27 cellular contexts compared by ENCODE assay signal in genomic region chr4:6584865-6585264, GRCh38.
"Had no signal": no experiment of that assay in that cellular context is flagged by ENCODE, and none has a peak within 500 bp of the region (broad histone marks: within the 10 kb centered on the region; RNA-seq: fewer than 3 reads in every experiment).

No MANE protein-coding gene starts in this region.

- H3K27ac Mint-ChIP-seq: naive thymus-derived CD4-positive, alpha-beta T cell; nephron; neural progenitor cell; progenitor cell of endocrine pancreas; stimulated activated memory B cell treated with anti-CD40 and anti-IgM and Interleukin-4, amounts not matched to agents 10 μg/mL and 1 μg/mL and 100 μg/mL, for 72 hours; stimulated activated naive CD8-positive, alpha-beta T cell treated with anti-CD3 and anti-CD28 coated beads, Interleukin-15, Interleukin-2, amounts not matched to agents 100 ng/mL and 50 ng/mL, for 24 hours; type B pancreatic cell had no signal

- H3K36me3 ChIP-seq: neural progenitor cell, ovary, uterus had no signal

- ATAC-seq: naive thymus-derived CD4-positive, alpha-beta T cell; natural killer cell; psoas muscle; right lobe of liver; stimulated activated memory B cell treated with anti-CD40 and anti-IgM and Interleukin-4, amounts not matched to agents 10 μg/mL and 1 μg/mL and 100 μg/mL, for 72 hours; upper lobe of right lung had no signal

- H3K4me1 Mint-ChIP-seq: nephron; neural progenitor cell; stimulated activated memory B cell treated with anti-CD40 and anti-IgM and Interleukin-4, amounts not matched to agents 10 μg/mL and 1 μg/mL and 100 μg/mL, for 72 hours had no signal

- H3K27ac ChIP-seq: neural progenitor cell, ovary, parathyroid adenoma, psoas muscle, right lobe of liver, sigmoid colon, suprapubic skin, testis, tibial artery, transverse colon, upper lobe of right lung, uterus had no signal

- H2AFZ ChIP-seq: neural progenitor cell, parathyroid adenoma had no signal

- H3K4me3 ChIP-seq: neural progenitor cell, ovary, psoas muscle, right lobe of liver, sigmoid colon, suprapubic skin, testis, tibial artery, transverse colon, upper lobe of right lung, uterus had no signal

- H3K4me3 Mint-ChIP-seq: naive thymus-derived CD4-positive, alpha-beta T cell; natural killer cell; nephron; neural progenitor cell; stimulated activated memory B cell treated with anti-CD40 and anti-IgM and Interleukin-4, amounts not matched to agents 10 μg/mL and 1 μg/mL and 100 μg/mL, for 72 hours; stimulated activated naive CD8-positive, alpha-beta T cell treated with anti-CD3 and anti-CD28 coated beads, Interleukin-15, Interleukin-2, amounts not matched to agents 100 ng/mL and 50 ng/mL, for 24 hours; type B pancreatic cell had no signal

- H3K4me2 ChIP-seq: neural progenitor cell had no signal

- H3K27me3 Mint-ChIP-seq: naive thymus-derived CD4-positive, alpha-beta T cell; progenitor cell of endocrine pancreas; stimulated activated memory B cell treated with anti-CD40 and anti-IgM and Interleukin-4, amounts not matched to agents 10 μg/mL and 1 μg/mL and 100 μg/mL, for 72 hours; stimulated activated naive CD8-positive, alpha-beta T cell treated with anti-CD3 and anti-CD28 coated beads, Interleukin-15, Interleukin-2, amounts not matched to agents 100 ng/mL and 50 ng/mL, for 24 hours; type B pancreatic cell had no signal

- H3K9me3 Mint-ChIP-seq: natural killer cell, type B pancreatic cell had no signal

- H3K4me1 ChIP-seq: neural progenitor cell, parathyroid adenoma, psoas muscle, right lobe of liver, sigmoid colon, suprapubic skin, testis, tibial artery, transverse colon, upper lobe of right lung, uterus had no signal

- DNase-seq: naive thymus-derived CD4-positive, alpha-beta T cell; natural killer cell; occipital lobe; ovary; psoas muscle; right lobe of liver; sigmoid colon; small intestine; stimulated activated CD4-positive, alpha-beta T cell treated with anti-CD3 and anti-CD28 coated beads, Interleukin-15, amount 100 ng/mL, for 24 hours; stimulated activated CD4-positive, alpha-beta T cell treated with anti-CD3 and anti-CD28 coated beads, Interleukin-2, amount 100 ng/mL, for 24 hours; stimulated activated CD4-positive, alpha-beta T cell treated with anti-CD3 and anti-CD28 coated beads, Interleukin-2, amount 100 ng/mL, for 48 hours; stimulated activated CD4-positive, alpha-beta T cell treated with anti-CD3 and anti-CD28 coated beads, Interleukin-4, amount 100 ng/mL, for 24 hours; stimulated activated naive CD4-positive, alpha-beta T cell; substantia nigra; testis; tibial artery; transverse colon; upper lobe of right lung; uterus had no signal

- H3K9me3 ChIP-seq: ovary, right lobe of liver, sigmoid colon, testis, tibial artery, transverse colon, upper lobe of right lung, uterus had no signal

- H3K9ac ChIP-seq: neural progenitor cell, parathyroid adenoma had no signal

- H3K27me3 ChIP-seq: neural progenitor cell, ovary, right lobe of liver, sigmoid colon, suprapubic skin, testis, tibial artery, transverse colon, upper lobe of right lung, uterus had no signal

- H3K36me3 Mint-ChIP-seq: neural progenitor cell had no signal
